In the genomic region with DNA sequence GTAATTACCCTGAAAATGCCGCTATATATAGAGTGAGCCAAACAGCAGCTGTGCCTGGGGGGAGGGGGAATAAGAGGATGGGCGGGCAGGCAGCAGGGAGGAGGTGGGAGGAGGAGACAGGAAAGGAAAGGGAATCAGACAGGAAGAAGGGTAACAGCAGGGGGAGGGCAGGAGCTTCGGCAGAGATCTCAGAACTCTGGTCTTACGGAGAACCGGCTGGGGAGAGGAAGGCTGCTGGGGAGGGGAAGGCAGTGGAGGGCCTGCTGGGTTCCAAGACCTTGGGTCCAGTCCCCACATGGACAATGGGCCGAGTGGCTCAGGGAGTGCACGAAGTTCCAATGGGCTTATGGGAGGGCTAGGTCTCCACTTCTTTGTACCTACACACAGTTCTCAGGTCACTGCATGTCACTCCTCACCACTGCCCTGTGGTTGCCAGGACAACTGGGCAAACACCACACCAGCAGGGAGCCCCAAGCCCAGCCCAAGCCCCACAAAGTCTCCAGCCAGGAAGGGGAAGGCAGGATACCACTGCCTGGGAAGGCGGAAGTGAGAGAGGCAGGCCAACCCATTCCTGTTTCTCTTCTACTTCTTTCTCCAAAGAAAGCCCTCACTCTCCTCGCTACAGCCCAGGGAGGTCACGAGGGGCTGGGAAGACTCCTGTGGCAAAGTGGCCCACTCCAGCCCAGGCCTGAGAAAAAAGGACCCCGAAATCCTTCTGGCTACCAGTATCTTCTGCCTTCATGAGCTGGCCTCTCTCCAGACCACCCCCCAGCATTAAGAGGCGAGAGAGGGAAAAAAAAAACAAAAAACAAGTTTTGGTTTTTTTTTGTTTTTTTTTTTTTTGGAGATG, we compare ENCODE assay signal across 8 cellular contexts. TPM values are rescaled to one million over a fixed set of nuclear protein-coding genes. Genes with fewer than 3 reads are reported as not detected.
DNase-seq lines count a peak whose midpoint lies in the region; ATAC-seq and TF ChIP-seq lines count a peak whose summit lies in the region.

No MANE protein-coding gene starts in this region.

- H3K27me3 ChIP-seq in brain microvascular endothelial cell (replicated peaks) (no peaks in the 10 kb centered on the region), iPS DF 6.9 (ENCODE audit: control insufficient read depth, insufficient read depth, low read length) (no peaks in the 10 kb centered on the region)

- POLR2A ChIA-PET in activated CD4-positive, alpha-beta memory T cell treated with anti-CD3 and anti-CD28 coated beads, Interleukin-2, amount 10 ng/mL, durations not matched to agents 7 days and 5 days (lab: Charles Lee), result no interaction called here

- in situ Hi-C loops in brain microvascular endothelial cell (cut with HindIII; ENCODE audit: low pct_ligation_motif_present, low sequenced_read_pairs), result no loop called here

- H3K4me1 ChIP-seq in iPS DF 6.9 (ENCODE audit: control insufficient read depth, insufficient read depth, low read length), result peaks cover 3% of the 10 kb centered on the region; the same call in 1 of the 2 replicates

- H3K27ac ChIP-seq in brain microvascular endothelial cell (peak overlapping the region; percentile 96), iPS DF 6.9 (ENCODE audit: low read length) (peak overlapping the region; percentile 49)

- ATAC-seq in HG02970 (IDR thresholded peaks at IDR 0.05; ENCODE audit: low FRiP score, unreplicated experiment), result no peak

- no peak overlapping the region for H3K4me3 Mint-ChIP-seq in activated CD4-positive, alpha-beta memory T cell treated with anti-CD3 and anti-CD28 coated beads, Interleukin-2, amount 10 ng/mL, durations not matched to agents 7 days and 5 days

- TF ChIP-seq CTCF in brain microvascular endothelial cell (IDR thresholded peaks at IDR 0.05; ENCODE audit: low read depth, low read length, missing control alignments) (peak; percentile 44), retinal pigment epithelial cell (conservative IDR thresholded peaks at IDR 0.05; ENCODE audit: low read depth, low read length) (peak; percentile 21)

- H3K36me3 Mint-ChIP-seq in activated CD4-positive, alpha-beta memory T cell treated with anti-CD3 and anti-CD28 coated beads, Interleukin-2, amount 10 ng/mL, durations not matched to agents 7 days and 5 days (ENCODE audit: low read depth), result peaks cover 8% of the 10 kb centered on the region

- WGBS in iPS DF 6.9 (ENCODE audit: insufficient coverage, insufficient read length), result no CpG with 5 or more reads among the region's 12 CpGs

- H3K9me3 Mint-ChIP-seq in activated CD4-positive, alpha-beta memory T cell treated with anti-CD3 and anti-CD28 coated beads, Interleukin-2, amount 10 ng/mL, durations not matched to agents 7 days and 5 days, result no peaks in the 10 kb centered on the region

- CTCF ChIA-PET in activated CD4-positive, alpha-beta memory T cell treated with anti-CD3 and anti-CD28 coated beads, Interleukin-2, amount 10 ng/mL, durations not matched to agents 7 days and 5 days (lab: Charles Lee), result interaction anchor here (0.9 to 1.6 kb wide), 2 partner anchors 13 to 20 kb away, joined by 3 read pairs; no protein-coding TSS in a partner anchor

- H3K4me1 Mint-ChIP-seq in activated CD4-positive, alpha-beta memory T cell treated with anti-CD3 and anti-CD28 coated beads, Interleukin-2, amount 10 ng/mL, durations not matched to agents 7 days and 5 days, result peaks cover 10% of the 10 kb centered on the region

- DNase-seq in CMK (ENCODE audit: low read depth) (peak; percentile 94), HT-29 (ENCODE audit: low spot score) (peak; percentile 96), NOMO-1 (lab: John Stamatoyannopoulos, UW; ENCODE audit: unreplicated experiment in 2 of 2) (peak; percentile 51 to 56), brain microvascular endothelial cell (peak; percentile 95), iPS DF 6.9 (ENCODE audit: low read depth, low spot score) (peak; percentile 88), retinal pigment epithelial cell (ENCODE audit: low read depth) (peak; percentile 82)
- DNase-seq in activated CD4-positive, alpha-beta memory T cell treated with anti-CD3 and anti-CD28 coated beads, Interleukin-2, amount 10 ng/mL, durations not matched to agents 7 days and 5 days, result no peak

- no peaks in the 10 kb centered on the region for H3K9me3 ChIP-seq in iPS DF 6.9 (ENCODE audit: control insufficient read depth, insufficient read depth, low read length)

- no peaks in the 10 kb centered on the region for H3K27me3 Mint-ChIP-seq in activated CD4-positive, alpha-beta memory T cell treated with anti-CD3 and anti-CD28 coated beads, Interleukin-2, amount 10 ng/mL, durations not matched to agents 7 days and 5 days

- no peaks in the 10 kb centered on the region for H3K36me3 ChIP-seq in brain microvascular endothelial cell (replicated peaks)
- peaks cover 15% of the 10 kb centered on the region for H3K36me3 ChIP-seq in iPS DF 6.9 (ENCODE audit: control insufficient read depth, insufficient read depth, low read length)

- H3K4me3 ChIP-seq in brain microvascular endothelial cell (ENCODE audit: low read depth, low read length), result peak overlapping the region; percentile 38
- peak overlapping the region; percentile 30; the same call in 1 of the 2 replicates for H3K4me3 ChIP-seq in iPS DF 6.9 (ENCODE audit: low read length)
- peak overlapping the region; percentile 23 for H3K4me3 ChIP-seq in retinal pigment epithelial cell (ENCODE audit: low read length)

- no peak overlapping the region for H3K27ac Mint-ChIP-seq in activated CD4-positive, alpha-beta memory T cell treated with anti-CD3 and anti-CD28 coated beads, Interleukin-2, amount 10 ng/mL, durations not matched to agents 7 days and 5 days

RNA-seq across cellular contexts. Expression of gene G6PC3, which starts 25.3 kb away (rescaled TPM):
- total RNA-seq in HT-29 (2014; rRNA removed; shearing (Covaris generic)), result 64.6 and 74.2 TPM in 2 replicates
- 10 to 100 TPM; 19.3 to 19.9 TPM for total RNA-seq in activated CD4-positive, alpha-beta memory T cell treated with anti-CD3 and anti-CD28 coated beads, Interleukin-2, amount 10 ng/mL, durations not matched to agents 7 days and 5 days

RNA-seq across cellular contexts. Expression of gene HDAC5, which starts 27.6 kb away (rescaled TPM):
- 54.8 and 56.3 TPM in 2 replicates for total RNA-seq in HT-29 (2014; rRNA removed; shearing (Covaris generic))
- 10 to 100 TPM; 42.2 to 42.7 TPM for total RNA-seq in activated CD4-positive, alpha-beta memory T cell treated with anti-CD3 and anti-CD28 coated beads, Interleukin-2, amount 10 ng/mL, durations not matched to agents 7 days and 5 days

RNA-seq across cellular contexts. Expression of gene LSM12, which starts 29.4 kb away (rescaled TPM):
- total RNA-seq in HT-29 (2014; rRNA removed; shearing (Covaris generic)), result 38.9 and 50.0 TPM in 2 replicates
- total RNA-seq in activated CD4-positive, alpha-beta memory T cell treated with anti-CD3 and anti-CD28 coated beads, Interleukin-2, amount 10 ng/mL, durations not matched to agents 7 days and 5 days, result 10 to 100 TPM; 61.1 to 62.8 TPM

RNA-seq across cellular contexts. Expression of gene HROB, which starts 45.9 kb away (rescaled TPM):
- 5.8 and 7.8 TPM in 2 replicates for total RNA-seq in HT-29 (2014; rRNA removed; shearing (Covaris generic))
- total RNA-seq in activated CD4-positive, alpha-beta memory T cell treated with anti-CD3 and anti-CD28 coated beads, Interleukin-2, amount 10 ng/mL, durations not matched to agents 7 days and 5 days, result 10 to 100 TPM; 13.4 to 13.5 TPM
